Comparison of ENCODE assay signal across 19 cellular contexts in genomic region chr13:110519506-110519905, GRCh38. TPM values are rescaled to one million over a fixed set of nuclear protein-coding genes. Genes with fewer than 3 reads are reported as not detected.
A peak's percentile ranks its signal among the peaks of the same experiment; 100 is the strongest.
DNase-seq lines count a peak whose midpoint lies in the region; ATAC-seq and TF ChIP-seq lines count a peak whose summit lies in the region.
"Had no signal": no experiment of that assay in that cellular context is flagged by ENCODE, and none has a peak within 500 bp of the region (broad histone marks: within the 10 kb centered on the region; RNA-seq: fewer than 3 reads in every experiment).

No MANE protein-coding gene starts in this region.

- H3K27me3 ChIP-seq in mucosa of rectum (ENCODE audit: control insufficient read depth in 2 of 2, insufficient read depth in 2 of 2, low read length in 2 of 2) (no peaks in the 10 kb centered on the region), thoracic aorta (replicated peaks; ENCODE audit: insufficient read depth) (no peaks in the 10 kb centered on the region)

- no peak overlapping the region for H3K4me3 Mint-ChIP-seq in CD14-positive monocyte
- no peak overlapping the region for H3K4me3 Mint-ChIP-seq in stimulated activated memory B cell treated with anti-CD40 and anti-IgM and Interleukin-4, amounts not matched to agents 10 μg/mL and 1 μg/mL and 100 μg/mL, for 72 hours
- H3K4me3 Mint-ChIP-seq: B cell; CD8-positive, alpha-beta memory T cell had no signal

- no peak overlapping the region for H3K4me3 ChIP-seq in mucosa of rectum (ENCODE audit: low read length in 2 of 2)
- no peak overlapping the region for H3K4me3 ChIP-seq in thoracic aorta

- peaks cover 0 to 4% (median 3%) of the 10 kb centered on the region in 3 donors for H3K27me3 Mint-ChIP-seq in CD14-positive monocyte (ENCODE audit: low read depth in 3 of 3)
- H3K27me3 Mint-ChIP-seq in stimulated activated memory B cell treated with anti-CD40 and anti-IgM and Interleukin-4, amounts not matched to agents 10 μg/mL and 1 μg/mL and 100 μg/mL, for 72 hours = peaks cover 8% of the 10 kb centered on the region
- H3K27me3 Mint-ChIP-seq: B cell had no signal

- ATAC-seq in thoracic aorta (ENCODE audit: insufficient number of reproducible peaks, low FRiP score, low read depth) (no peak), GM21786 (IDR thresholded peaks at IDR 0.05; ENCODE audit: unreplicated experiment) (no peak)
- no peak for ATAC-seq in stimulated activated memory B cell treated with anti-CD40 and anti-IgM and Interleukin-4, amounts not matched to agents 10 μg/mL and 1 μg/mL and 100 μg/mL, for 72 hours
- ATAC-seq: PC-3 had no signal

- H3K36me3 ChIP-seq in mucosa of rectum (ENCODE audit: control insufficient read depth in 2 of 2, insufficient read depth in 2 of 2, low read length in 2 of 2) (peaks cover 9 to 15% of the 10 kb centered on the region in 2 donors), thoracic aorta (peaks cover 3% of the 10 kb centered on the region)

- H3K27ac ChIP-seq in caudate nucleus (ENCODE audit: low read depth, low read length) (peak overlapping the region; percentile 76), mucosa of rectum (ENCODE audit: low read depth in 2 of 2, low read length in 2 of 2) (peak overlapping the region; percentile 69 to 73), thoracic aorta (peak overlapping the region; percentile 84 to 88)

- H3K9me3 ChIP-seq in mucosa of rectum (ENCODE audit: control insufficient read depth in 2 of 2, low read length in 2 of 2) (no peaks in the 10 kb centered on the region), thoracic aorta (no peaks in the 10 kb centered on the region)

- H3K36me3 Mint-ChIP-seq in CD14-positive monocyte = peaks cover 34 to 43% of the 10 kb centered on the region in 2 donors
- peaks cover 32% of the 10 kb centered on the region for H3K36me3 Mint-ChIP-seq in stimulated activated memory B cell treated with anti-CD40 and anti-IgM and Interleukin-4, amounts not matched to agents 10 μg/mL and 1 μg/mL and 100 μg/mL, for 72 hours

- TF ChIP-seq CTCF in CD14-positive monocyte (IDR thresholded peaks at IDR 0.05) (no peak), thoracic aorta (IDR thresholded peaks at IDR 0.05) (no peak)

- no peak for DNase-seq in CD14-positive monocyte (ENCODE audit: low spot score)
- no peak for DNase-seq in caudate nucleus (lab: John Stamatoyannopoulos, UW)
- no peak for DNase-seq in thoracic aorta (ENCODE audit: low spot score)
- DNase-seq in Ammon's horn (ENCODE audit: low spot score) = no peak
- DNase-seq in nucleus accumbens (lab: John Stamatoyannopoulos, UW) = no peak
- DNase-seq: ACHN; CD8-positive, alpha-beta memory T cell; GF-D8; GOT3; KBM-7; NCI-H146; NCI-H345; NCI-H69; NK-92 treated with Interleukin-12 subunit alpha and Interleukin-12 subunit beta, amount 100 ng/mL, for 24 hours; PC-3 had no signal

- H3K9me3 Mint-ChIP-seq in CD14-positive monocyte = peaks cover 0 to 1% (median 0%) of the 10 kb centered on the region in 7 donors
- H3K9me3 Mint-ChIP-seq in stimulated activated memory B cell treated with anti-CD40 and anti-IgM and Interleukin-4, amounts not matched to agents 10 μg/mL and 1 μg/mL and 100 μg/mL, for 72 hours = no peaks in the 10 kb centered on the region
- H3K9me3 Mint-ChIP-seq: CD8-positive, alpha-beta memory T cell had no signal

- H3K4me1 ChIP-seq in mucosa of rectum (ENCODE audit: control insufficient read depth in 2 of 2, insufficient read depth in 2 of 2, low read length in 2 of 2) (peaks cover 39 to 54% of the 10 kb centered on the region in 2 donors), thoracic aorta (ENCODE audit: control insufficient read depth in 1 of 2, low read depth in 2 of 2) (peaks cover 44 to 75% of the 10 kb centered on the region in 2 donors)

- H3K27ac Mint-ChIP-seq in CD14-positive monocyte = peak overlapping the region; percentile 96 to 99 (median 97)
- no peak overlapping the region for H3K27ac Mint-ChIP-seq in stimulated activated memory B cell treated with anti-CD40 and anti-IgM and Interleukin-4, amounts not matched to agents 10 μg/mL and 1 μg/mL and 100 μg/mL, for 72 hours
- H3K27ac Mint-ChIP-seq: B cell; CD8-positive, alpha-beta memory T cell had no signal

- H3K9ac ChIP-seq in mucosa of rectum (ENCODE audit: low read depth in 1 of 2, low read length in 2 of 2) = no peak overlapping the region

- H3K4me1 Mint-ChIP-seq in CD14-positive monocyte = peaks cover 74% of the 10 kb centered on the region
- H3K4me1 Mint-ChIP-seq in stimulated activated memory B cell treated with anti-CD40 and anti-IgM and Interleukin-4, amounts not matched to agents 10 μg/mL and 1 μg/mL and 100 μg/mL, for 72 hours = peaks cover 36% of the 10 kb centered on the region

- intact Hi-C loops in CD14-positive monocyte (cut with micrococcal nuclease) = no loop called here

RNA-seq across cellular contexts. Expression of gene RAB20, which starts 42.0 kb away (rescaled TPM):
- 10 to 100 TPM; 37.8 to 43.1 TPM for polyA plus RNA-seq in CD14-positive monocyte
- total RNA-seq in thoracic aorta = 10 to 100 TPM; 22.6 to 34.5 TPM
